ENCODE assay signal across 8 cellular contexts in the genomic region with DNA sequence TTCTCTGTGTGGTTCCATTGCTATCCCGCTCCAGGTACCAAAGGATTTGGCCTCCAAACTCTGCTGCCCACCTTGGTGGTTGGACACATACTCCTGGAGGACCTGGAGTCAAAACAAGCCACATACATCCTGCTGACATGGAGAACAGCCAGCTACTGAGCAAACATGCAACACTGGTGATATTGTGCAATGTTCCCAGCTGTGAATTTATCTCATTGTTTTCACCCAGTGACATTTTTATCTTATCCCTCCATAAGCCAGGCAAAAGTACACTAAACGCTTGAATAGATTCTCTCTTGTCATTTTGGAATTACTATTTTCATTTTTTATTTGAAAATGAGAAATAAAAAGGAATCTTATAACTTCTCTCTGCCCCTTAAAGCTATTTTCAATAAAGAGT. TPM values are rescaled to one million over a fixed set of nuclear protein-coding genes. Genes with fewer than 3 reads are reported as not detected.
DNase-seq lines count a peak whose midpoint lies in the region; ATAC-seq, FAIRE-seq and TF ChIP-seq lines count a peak whose summit lies in the region.

No MANE protein-coding gene starts in this region.

- H4K20me1 ChIP-seq in endothelial cell of umbilical vein (replicated peaks; ENCODE audit: control insufficient read depth, extremely low read depth, insufficient read depth, low read length), result no peaks in the 10 kb centered on the region
- no peaks in the 10 kb centered on the region for H4K20me1 ChIP-seq in Karpas-422 (ENCODE audit: insufficient read depth, low read depth, low read length)

- H3K27ac ChIP-seq in C4-2B (peak overlapping the region; percentile 33; the same call in 1 of the 2 replicates), endothelial cell of umbilical vein (ENCODE audit: insufficient read depth, low read depth, low read length) (peak overlapping the region; percentile 93), Karpas-422 (ENCODE audit: low read length) (no peak overlapping the region)

- H3K9me2 ChIP-seq in Karpas-422 (replicated peaks; ENCODE audit: insufficient read depth, low read length), result no peaks in the 10 kb centered on the region

- H3K9me1 ChIP-seq in endothelial cell of umbilical vein (replicated peaks; ENCODE audit: control insufficient read depth, extremely low read depth, insufficient read depth, low read length), result no peaks in the 10 kb centered on the region

- H3K9me3 ChIP-seq in endothelial cell of umbilical vein (replicated peaks; ENCODE audit: control insufficient read depth, insufficient read depth, low read length) (no peaks in the 10 kb centered on the region), Karpas-422 (ENCODE audit: low read length) (no peaks in the 10 kb centered on the region)

- peak overlapping the region; percentile 62 for H3K4me3 Mint-ChIP-seq in osteocyte (ENCODE audit: unreplicated experiment)
- H3K4me3 Mint-ChIP-seq in activated CD4-positive, alpha-beta memory T cell treated with anti-CD3 and anti-CD28 coated beads for 36 hours, result no peak overlapping the region

- CTCF ChIA-PET in endothelial cell of umbilical vein (lab: Charles Lee), result interaction anchor here (0.9 to 2.1 kb wide), 4 partner anchors 8 to 51 kb away, joined by 3 to 24 read pairs (median 9); a partner anchor contains a TSS
- CTCF ChIA-PET in activated CD4-positive, alpha-beta memory T cell treated with anti-CD3 and anti-CD28 coated beads for 36 hours (lab: Charles Lee), result interaction anchor here (1.7 kb wide), 1 partner anchor 30 kb away, joined by 4 read pairs; no protein-coding TSS in a partner anchor

- peaks cover 29% of the 10 kb centered on the region for H3K4me1 ChIP-seq in endothelial cell of umbilical vein (ENCODE audit: control insufficient read depth, extremely low read depth, insufficient read depth, low read length)
- H3K4me1 ChIP-seq in Karpas-422 (ENCODE audit: low read length), result no peaks in the 10 kb centered on the region

- dilution Hi-C loops in endothelial cell of umbilical vein (cut with MboI; ENCODE audit: extremely low pct_ligation_motif_present, low sequenced_read_pairs), result no loop called here

- no peak for ATAC-seq in HG03196 (IDR thresholded peaks at IDR 0.05; ENCODE audit: unreplicated experiment)

- no peaks in the 10 kb centered on the region for H3K27me3 ChIP-seq in endothelial cell of umbilical vein (ENCODE audit: control insufficient read depth in 2 of 2, insufficient read depth in 2 of 2, low read length in 2 of 2)
- H3K27me3 ChIP-seq in Karpas-422 (ENCODE audit: low read length), result no peaks in the 10 kb centered on the region

- H3K36me3 Mint-ChIP-seq in osteocyte (ENCODE audit: unreplicated experiment), result no peaks in the 10 kb centered on the region
- no peaks in the 10 kb centered on the region for H3K36me3 Mint-ChIP-seq in activated CD4-positive, alpha-beta memory T cell treated with anti-CD3 and anti-CD28 coated beads for 36 hours

- no peak overlapping the region for H3K4me3 ChIP-seq in endothelial cell of umbilical vein (replicated peaks in 1 of 3; ENCODE audit: insufficient read depth in 1 of 3, low read depth in 1 of 3, low read length in 3 of 3)
- H3K4me3 ChIP-seq in Karpas-422 (ENCODE audit: low read length), result no peak overlapping the region

- H3K4me2 ChIP-seq in endothelial cell of umbilical vein (ENCODE audit: insufficient read depth, low read length), result no peak overlapping the region
- H3K4me2 ChIP-seq in Karpas-422 (ENCODE audit: low read depth, low read length, poor library complexity, severe bottlenecking), result no peak overlapping the region

- no peaks in the 10 kb centered on the region for H3K36me3 ChIP-seq in endothelial cell of umbilical vein (ENCODE audit: control insufficient read depth in 2 of 2, extremely low read depth in 1 of 2, insufficient read depth in 2 of 2, low read length in 2 of 2)
- H3K36me3 ChIP-seq in Karpas-422 (ENCODE audit: insufficient read depth, low read length), result no peaks in the 10 kb centered on the region

- peak; percentile 55 for DNase-seq in NCI-H226
- DNase-seq in endothelial cell of umbilical vein (ENCODE audit: low read depth, low spot score), result peak; percentile 47
- no peak for DNase-seq in osteocyte (ENCODE audit: extremely low spot score, unreplicated experiment)
- DNase-seq in Karpas-422, result no peak
- no peak for DNase-seq in GM10266 (ENCODE audit: extremely low spot score)
- no peak for DNase-seq in activated CD4-positive, alpha-beta memory T cell treated with anti-CD3 and anti-CD28 coated beads for 36 hours

- peak overlapping the region; percentile 100 for H3K27ac Mint-ChIP-seq in osteocyte (ENCODE audit: unreplicated experiment)
- H3K27ac Mint-ChIP-seq in activated CD4-positive, alpha-beta memory T cell treated with anti-CD3 and anti-CD28 coated beads for 36 hours, result no peak overlapping the region

- H2AFZ ChIP-seq in endothelial cell of umbilical vein (ENCODE audit: low read depth, low read length) (peak overlapping the region; percentile 66), Karpas-422 (ENCODE audit: low read length) (no peak overlapping the region)

- H3K79me2 ChIP-seq in endothelial cell of umbilical vein (ENCODE audit: control insufficient read depth, insufficient read depth, low read length), result no peaks in the 10 kb centered on the region
- H3K79me2 ChIP-seq in Karpas-422 (ENCODE audit: low read length), result no peaks in the 10 kb centered on the region

- peaks cover 73% of the 10 kb centered on the region for H3K4me1 Mint-ChIP-seq in osteocyte (ENCODE audit: unreplicated experiment)
- peaks cover 23% of the 10 kb centered on the region for H3K4me1 Mint-ChIP-seq in activated CD4-positive, alpha-beta memory T cell treated with anti-CD3 and anti-CD28 coated beads for 36 hours (ENCODE audit: low read depth)

- POLR2A ChIA-PET in endothelial cell of umbilical vein (lab: Charles Lee), result interaction anchor here (2.4 kb wide), 1 partner anchor 11 kb away, joined by 15 read pairs; a partner anchor contains a TSS
- POLR2A ChIA-PET in activated CD4-positive, alpha-beta memory T cell treated with anti-CD3 and anti-CD28 coated beads for 36 hours (lab: Charles Lee), result no interaction called here

- H3K9ac ChIP-seq in endothelial cell of umbilical vein (replicated peaks; ENCODE audit: extremely low read depth, insufficient read depth, low read length) (no peak overlapping the region), Karpas-422 (ENCODE audit: low read length) (no peak overlapping the region)

- no peaks in the 10 kb centered on the region for H3K9me3 Mint-ChIP-seq in osteocyte (ENCODE audit: unreplicated experiment)
- no peaks in the 10 kb centered on the region for H3K9me3 Mint-ChIP-seq in activated CD4-positive, alpha-beta memory T cell treated with anti-CD3 and anti-CD28 coated beads for 36 hours

- FAIRE-seq in endothelial cell of umbilical vein (lab: Jason Lieb, UNC), result peak; percentile 46

- BruUV-seq in endothelial cell of umbilical vein (replicated peaks; lab: Mats Ljungman, UMichigan), result no TSS peak

- intact Hi-C loops in endothelial cell of umbilical vein (cut with micrococcal nuclease), result loop anchor here (1.0 to 10.0 kb wide), 3 partner anchors 10 to 670 kb away; a partner anchor contains a TSS
- intact Hi-C loops in activated CD4-positive, alpha-beta memory T cell treated with anti-CD3 and anti-CD28 coated beads for 36 hours (cut with micrococcal nuclease), result no loop called here

- TF ChIP-seq CTCF in C4-2B (conservative IDR thresholded peaks at IDR 0.05) (no peak), endothelial cell of umbilical vein (IDR thresholded peaks at IDR 0.05; ENCODE audit: extremely low read depth in 1 of 2, insufficient read depth in 1 of 2, low read depth in 1 of 2, low read length in 2 of 2) (no peak), osteocyte (IDR thresholded peaks at IDR 0.05) (no peak), GM10266 (IDR thresholded peaks at IDR 0.05; ENCODE audit: control insufficient read depth, insufficient read depth, low read depth, missing control alignments) (no peak)

- H3K27me3 Mint-ChIP-seq in osteocyte (ENCODE audit: unreplicated experiment), result no peaks in the 10 kb centered on the region
- peaks cover 6% of the 10 kb centered on the region for H3K27me3 Mint-ChIP-seq in activated CD4-positive, alpha-beta memory T cell treated with anti-CD3 and anti-CD28 coated beads for 36 hours

- no peak for TF ChIP-seq POLR2A in endothelial cell of umbilical vein (IDR thresholded peaks at IDR 0.05; ENCODE audit: low read depth, low read length)

TF ChIP-seq in endothelial cell of umbilical vein, 7 proteins besides CTCF, POLR2A, EP300 and RAD21:
- no peak for TF ChIP-seq MYC (IDR thresholded peaks at IDR 0.05; ENCODE audit: low read depth, low read length)
- no peak for TF ChIP-seq FOS (IDR thresholded peaks at IDR 0.05; ENCODE audit: borderline replicate concordance, insufficient read depth, low read length)
- TF ChIP-seq JUN (IDR thresholded peaks at IDR 0.05; ENCODE audit: borderline replicate concordance, insufficient read depth, insufficient read length, low read depth), result no peak
- TF ChIP-seq GATA2 (IDR thresholded peaks at IDR 0.05; ENCODE audit: insufficient read depth, insufficient read length, low read depth, low read length), result no peak
- TF ChIP-seq EZH2 (IDR thresholded peaks at IDR 0.05; ENCODE audit: borderline replicate concordance, low read depth, low read length, severe bottlenecking), result no peak
- TF ChIP-seq, protein P1, sequence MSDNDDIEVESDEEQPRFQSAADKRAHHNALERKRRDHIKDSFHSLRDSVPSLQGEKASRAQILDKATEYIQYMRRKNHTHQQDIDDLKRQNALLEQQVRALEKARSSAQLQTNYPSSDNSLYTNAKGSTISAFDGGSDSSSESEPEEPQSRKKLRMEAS (IDR thresholded peaks at IDR 0.05; ENCODE audit: insufficient read depth, insufficient read length), result no peak
- TF ChIP-seq POLR2AphosphoS5 (IDR thresholded peaks at IDR 0.05; ENCODE audit: insufficient read depth, low read depth, low read length), result no peak

RNA-seq across cellular contexts. Expression of a gene that starts 11.1 kb away (rescaled TPM):
- 105 and 107 TPM in 2 replicates for total RNA-seq in endothelial cell of umbilical vein
- polyA plus RNA-seq in endothelial cell of umbilical vein, result 70.0 and 98.4 TPM in 2 replicates
- polyA plus RNA-seq in endothelial cell of umbilical vein (2011; cell fraction: cytosol; rRNA removed), result 119 and 131 TPM in 2 replicates
- 54.4 and 74.6 TPM in 2 replicates for polyA plus RNA-seq in endothelial cell of umbilical vein (2011; cell fraction: nucleus; rRNA removed)
- 159 and 194 TPM in 2 replicates for polyA plus RNA-seq in endothelial cell of umbilical vein (2012)
- 47.3 and 62.3 TPM in 2 replicates for polyA minus RNA-seq in endothelial cell of umbilical vein
- polyA minus RNA-seq in endothelial cell of umbilical vein (2011; cell fraction: cytosol; rRNA and poly(A)+ RNA removed), result 27.0 TPM
- 8.8 and 14.3 TPM in 2 replicates for polyA minus RNA-seq in endothelial cell of umbilical vein (2011; cell fraction: nucleus; rRNA and poly(A)+ RNA removed)
- total RNA-seq in osteocyte, result 264 and 277 TPM in 2 replicates
- total RNA-seq in Karpas-422 (2014; rRNA removed; shearing (Covaris generic); ENCODE audit: low replicate concordance), result not detected in 2 replicates
- 10 to 100 TPM; 26.1 to 33.7 TPM for total RNA-seq in activated CD4-positive, alpha-beta memory T cell treated with anti-CD3 and anti-CD28 coated beads for 36 hours

Comparison
In these comparisons a context has a peak if more than half of its experiments do, and no peak if none do; other contexts are left out.
1. DNase-seq: peak in NCI-H226 (single experiment) and endothelial cell of umbilical vein (single experiment); none in osteocyte (single experiment), Karpas-422 (single experiment), GM10266 (single experiment) and activated CD4-positive, alpha-beta memory T cell treated with anti-CD3 and anti-CD28 coated beads for 36 hours (single experiment).
2. RNA of a gene that starts 11.1 kb away (total RNA-seq): 264 to 277 TPM in osteocyte, 105 to 107 TPM in endothelial cell of umbilical vein and 26.1 to 33.7 TPM in activated CD4-positive, alpha-beta memory T cell treated with anti-CD3 and anti-CD28 coated beads for 36 hours; not detected in Karpas-422; every median in the first group is over 10 times any median in the second.